In genomic region chr5:81247441-81247972, GRCh38 we compare ENCODE assay signal across 14 cellular contexts. TPM values are rescaled to one million over a fixed set of nuclear protein-coding genes. Genes with fewer than 3 reads are reported as not detected.
DNase-seq lines count a peak whose midpoint lies in the region; ATAC-seq, FAIRE-seq and TF ChIP-seq lines count a peak whose summit lies in the region.
"Had no signal": no experiment of that assay in that cellular context is flagged by ENCODE, and none has a peak within 500 bp of the region (broad histone marks: within the 10 kb centered on the region; RNA-seq: fewer than 3 reads in every experiment).

No MANE protein-coding gene starts in this region.

- H3K36me3 Mint-ChIP-seq in activated naive CD4-positive, alpha-beta T cell treated with anti-CD3 and anti-CD28 coated beads, Interleukin-2, amount 50 U/mL, for 72 hours = peaks cover 0 to 12% of the 10 kb centered on the region in 2 donors

- WGBS in hepatocyte (ENCODE audit: low lambda C conversion rate, missing lambda C conversion rate) = 62% methylated on average over 3 of the region's 3 CpGs
- WGBS in HepG2 (ENCODE audit: low lambda C conversion rate) = 93% methylated on average over 3 of the region's 3 CpGs

- H4K20me1 ChIP-seq in hepatocyte (ENCODE audit: insufficient read depth, poor library complexity, severe bottlenecking) = no peaks in the 10 kb centered on the region
- no peaks in the 10 kb centered on the region for H4K20me1 ChIP-seq in HepG2 (ENCODE audit: insufficient read depth, low read length)

- H3K4me3 ChIP-seq in hepatocyte (no peak overlapping the region), skeletal muscle tissue (ENCODE audit: low read length in 3 of 3) (no peak overlapping the region), HepG2 (replicated peaks in 1 of 3; ENCODE audit: insufficient read depth in 1 of 3, low read depth in 2 of 3, low read length in 3 of 3) (no peak overlapping the region)

- H3K79me2 ChIP-seq in hepatocyte = no peaks in the 10 kb centered on the region
- no peaks in the 10 kb centered on the region for H3K79me2 ChIP-seq in HepG2 (ENCODE audit: insufficient read depth, low read length)

- POLR2A ChIA-PET in HepG2 (lab: Yijun Ruan, JAX) = no interaction called here

- no peak for FAIRE-seq in H54 (lab: Jason Lieb, UNC)
- FAIRE-seq in HepG2 (lab: Jason Lieb, UNC) = no peak

- no peaks in the 10 kb centered on the region for H3K9me2 ChIP-seq in hepatocyte (replicated peaks; ENCODE audit: insufficient read depth)

- TF ChIP-seq EP300 in HepG2 (IDR thresholded peaks at IDR 0.05; ENCODE audit: low read depth in 2 of 2, low read length in 2 of 2) (no peak), HepG2 (CRISPR knock-in tag; IDR thresholded peaks at IDR 0.05; ENCODE audit: borderline replicate concordance) (no peak)

- peaks cover 0 to 5% of the 10 kb centered on the region in 2 donors for H3K9me3 Mint-ChIP-seq in activated naive CD4-positive, alpha-beta T cell treated with anti-CD3 and anti-CD28 coated beads, Interleukin-2, amount 50 U/mL, for 72 hours

- TF ChIP-seq RAD21 in HepG2 (CRISPR knock-in tag; IDR thresholded peaks at IDR 0.05) = no peak

- H2AFZ ChIP-seq in hepatocyte (no peak overlapping the region), HepG2 (ENCODE audit: low read length) (no peak overlapping the region)

- DNase-seq in H54 (ENCODE audit: insufficient read length, low spot score) = peak; percentile 25
- DNase-seq in amniotic epithelial cell (ENCODE audit: low read depth) = peak; percentile 74
- DNase-seq in hepatocyte (ENCODE audit: low spot score) = no peak
- no peak for DNase-seq in HepG2 (ENCODE audit: low spot score)
- DNase-seq in UCSD-AML1 (lab: John Stamatoyannopoulos, UW; ENCODE audit: unreplicated experiment) = no peak
- DNase-seq in activated naive CD4-positive, alpha-beta T cell treated with anti-CD3 and anti-CD28 coated beads, Interleukin-2, amount 50 U/mL, for 72 hours (ENCODE audit: low spot score in 2 of 2) = no peak
- DNase-seq: activated CD8-positive, alpha-beta memory T cell treated with anti-CD3 and anti-CD28 coated beads for 24 hours; glutamatergic neuron; naive B cell; NCI-H446 treated with DMSO at 0.1 percent for 48 hours; SW 1271 had no signal

- TF ChIP-seq CTCF in hepatocyte (IDR thresholded peaks at IDR 0.05; ENCODE audit: poor library complexity) (no peak), HepG2 (CRISPR knock-in tag; IDR thresholded peaks at IDR 0.05) (no peak)

- CTCF ChIA-PET in HepG2 (lab: Yijun Ruan, JAX; ENCODE audit: low intra/inter-chr PET ratio, low total read pairs) = no interaction called here

- no peaks in the 10 kb centered on the region for H3K27me3 ChIP-seq in hepatocyte
- H3K27me3 ChIP-seq in skeletal muscle tissue (ENCODE audit: control insufficient read depth in 3 of 3, insufficient read depth in 3 of 3, low read length in 3 of 3) = no peaks in the 10 kb centered on the region
- no peaks in the 10 kb centered on the region for H3K27me3 ChIP-seq in HepG2 (ENCODE audit: control insufficient read depth in 1 of 2, insufficient read depth in 2 of 2, low read length in 2 of 2)

- H3K27ac ChIP-seq in hepatocyte (peak overlapping the region; percentile 67), skeletal muscle tissue (ENCODE audit: low read depth, low read length) (peak overlapping the region; percentile 16), HepG2 (ENCODE audit: extremely low read length, insufficient read depth, low read length) (no peak overlapping the region)

- ATAC-seq in HepG2 (no peak), GM18519 (IDR thresholded peaks at IDR 0.05; ENCODE audit: low FRiP score, unreplicated experiment) (no peak)
- no peak for ATAC-seq in activated naive CD4-positive, alpha-beta T cell treated with anti-CD3 and anti-CD28 coated beads, Interleukin-2, amount 50 U/mL, for 72 hours

- H3K4me1 ChIP-seq in hepatocyte (ENCODE audit: insufficient read depth) (peaks cover 32% of the 10 kb centered on the region), skeletal muscle tissue (ENCODE audit: control insufficient read depth in 3 of 3, insufficient read depth in 3 of 3, low read length in 3 of 3) (peaks cover 56 to 88% (median 80%) of the 10 kb centered on the region in 3 donors), HepG2 (ENCODE audit: insufficient read depth, low read length) (no peaks in the 10 kb centered on the region)

- no peak overlapping the region for H3K27ac Mint-ChIP-seq in activated naive CD4-positive, alpha-beta T cell treated with anti-CD3 and anti-CD28 coated beads, Interleukin-2, amount 50 U/mL, for 72 hours

- TF ChIP-seq POLR2A in H54 (IDR thresholded peaks at IDR 0.05; ENCODE audit: low read depth, low read length) (no peak), HepG2 (IDR thresholded peaks at IDR 0.05; ENCODE audit: insufficient read depth in 1 of 2, low read depth in 2 of 2, low read length in 2 of 2) (no peak)

- H3K36me3 ChIP-seq in hepatocyte (replicated peaks; ENCODE audit: insufficient read depth, low read depth) (no peaks in the 10 kb centered on the region), skeletal muscle tissue (ENCODE audit: control insufficient read depth in 3 of 3, insufficient read depth in 3 of 3, low read length in 3 of 3) (peaks cover 16 to 23% (median 20%) of the 10 kb centered on the region in 3 donors), HepG2 (replicated peaks in 1 of 2; ENCODE audit: control insufficient read depth in 1 of 2, insufficient read depth in 2 of 2, low read length in 2 of 2) (peaks cover 0 to 5% of the 10 kb centered on the region in 2 experiments; a peak in 1 of 5 replicates)

- in situ Hi-C loops in HepG2 (cut with HindIII; ENCODE audit: extremely low pct_ligation_motif_present, low pct_unique_long_range_greater_than_20kb) = no loop called here

- H3K9me3 ChIP-seq in hepatocyte (ENCODE audit: low read depth) (no peaks in the 10 kb centered on the region), skeletal muscle tissue (ENCODE audit: control insufficient read depth in 3 of 3, low read length in 3 of 3) (no peaks in the 10 kb centered on the region), HepG2 (ENCODE audit: low read length) (no peaks in the 10 kb centered on the region)

- no TSS peak for BruUV-seq in HepG2 (replicated peaks; lab: Mats Ljungman, UMichigan)

- no peak overlapping the region for H3K4me2 ChIP-seq in hepatocyte
- H3K4me2 ChIP-seq in HepG2 (ENCODE audit: low read depth, low read length) = no peak overlapping the region

- intact Hi-C loops in HepG2 (cut with micrococcal nuclease; ENCODE audit: unreplicated experiment) = no loop called here

- no peak overlapping the region for H3K9ac ChIP-seq in skeletal muscle tissue (ENCODE audit: low read depth in 1 of 3, low read length in 3 of 3)
- no peak overlapping the region for H3K9ac ChIP-seq in HepG2 (ENCODE audit: insufficient read depth, low read depth, low read length)

RNA-seq across cellular contexts. Expression of gene CKMT2, which starts 14.4 kb away (rescaled TPM):
- 5.0 and 5.5 TPM in 2 replicates for total RNA-seq in hepatocyte
- 5.3 and 7.8 TPM in 2 replicates for polyA plus RNA-seq in hepatocyte
- 92.9 TPM for total RNA-seq in skeletal muscle tissue
- 0.69 and 1.2 TPM in 2 replicates for total RNA-seq in HepG2 (2016; rRNA removed; fragmentation: Illumina TruSeq; extraction: Trizol)
- 0.26 and 0.40 TPM in 2 replicates for total RNA-seq in HepG2 (2016; cell fraction: cytosol; rRNA removed; fragmentation: Illumina TruSeq; extraction: Trizol; ENCODE audit: low read depth)
- total RNA-seq in HepG2 (2016; cell fraction: insoluble cytoplasmic fraction; rRNA removed; fragmentation: Illumina TruSeq; extraction: Trizol) = 0.86 and 2.7 TPM in 2 replicates
- 0.34 TPM in 1 of 2 replicates, not detected in the other for total RNA-seq in HepG2 (2016; cell fraction: membrane; rRNA removed; fragmentation: Illumina TruSeq; extraction: Trizol)
- 1.6 and 2.3 TPM in 2 replicates for total RNA-seq in HepG2 (2016; cell fraction: nucleus; rRNA removed; fragmentation: Illumina TruSeq; extraction: Trizol)
- 8.8 and 11.5 TPM in 2 replicates for polyA plus RNA-seq in HepG2 (2011; rRNA removed)
- 5.2 and 9.5 TPM in 2 replicates for polyA plus RNA-seq in HepG2 (2011; cell fraction: cytosol; rRNA removed)
- polyA plus RNA-seq in HepG2 (2011; cell fraction: nucleus; rRNA removed) = 37.6 and 43.4 TPM in 2 replicates
- 2.9 and 3.0 TPM in 2 replicates for polyA plus RNA-seq in HepG2 (2012)
- polyA plus RNA-seq in HepG2 (2016; cell fraction: cytosol; fragmentation: Illumina TruSeq; extraction: Trizol; ENCODE audit: low read depth) = not detected in 2 replicates
- 0.56 and 0.89 TPM in 2 replicates for polyA plus RNA-seq in HepG2 (2016; cell fraction: insoluble cytoplasmic fraction; fragmentation: Illumina TruSeq; extraction: Trizol; ENCODE audit: low read depth)
- 0.26 and 0.47 TPM in 2 replicates for polyA plus RNA-seq in HepG2 (2016; cell fraction: membrane; fragmentation: Illumina TruSeq; extraction: Trizol; ENCODE audit: low read depth)
- 1.3 and 1.8 TPM in 2 replicates for polyA plus RNA-seq in HepG2 (2016; cell fraction: nucleus; fragmentation: Illumina TruSeq; extraction: Trizol; ENCODE audit: insufficient read depth, low read depth)
- 23.5 TPM in 1 of 2 replicates, not detected in the other for polyA minus RNA-seq in HepG2 (2011; rRNA and poly(A)+ RNA removed; ENCODE audit: low replicate concordance)
- 5.5 and 5.6 TPM in 2 replicates for polyA minus RNA-seq in HepG2 (2011; cell fraction: cytosol; rRNA and poly(A)+ RNA removed)
- 15.1 and 15.5 TPM in 2 replicates for polyA minus RNA-seq in HepG2 (2011; cell fraction: nucleus; rRNA and poly(A)+ RNA removed)
- total RNA-seq in activated naive CD4-positive, alpha-beta T cell treated with anti-CD3 and anti-CD28 coated beads, Interleukin-2, amount 50 U/mL, for 72 hours = under 1 TPM in 1 of 2 donors, not detected in 1; 0.51 TPM
- total RNA-seq: Daoy had no signal

RNA-seq across cellular contexts. Expression of gene ZCCHC9, which starts 53.9 kb away (rescaled TPM):
- total RNA-seq in hepatocyte (33.7 and 35.2 TPM in 2 replicates), skeletal muscle tissue (16.2 TPM), HepG2 (2016; rRNA removed; fragmentation: Illumina TruSeq; extraction: Trizol) (52.5 and 70.7 TPM in 2 replicates)
- polyA plus RNA-seq in hepatocyte (22.8 and 28.2 TPM in 2 replicates), HepG2 (2011; rRNA removed) (20.1 and 28.7 TPM in 2 replicates)
- 25.2 and 26.8 TPM in 2 replicates for total RNA-seq in HepG2 (2016; cell fraction: cytosol; rRNA removed; fragmentation: Illumina TruSeq; extraction: Trizol; ENCODE audit: low read depth)
- total RNA-seq in HepG2 (2016; cell fraction: insoluble cytoplasmic fraction; rRNA removed; fragmentation: Illumina TruSeq; extraction: Trizol) = 52.8 and 69.9 TPM in 2 replicates
- 46.9 and 48.3 TPM in 2 replicates for total RNA-seq in HepG2 (2016; cell fraction: membrane; rRNA removed; fragmentation: Illumina TruSeq; extraction: Trizol)
- total RNA-seq in HepG2 (2016; cell fraction: nucleus; rRNA removed; fragmentation: Illumina TruSeq; extraction: Trizol) = 26.3 and 28.6 TPM in 2 replicates
- polyA plus RNA-seq in HepG2 (2011; cell fraction: cytosol; rRNA removed) = 10.2 and 15.7 TPM in 2 replicates
- 7.6 and 12.3 TPM in 2 replicates for polyA plus RNA-seq in HepG2 (2011; cell fraction: nucleus; rRNA removed)
- polyA plus RNA-seq in HepG2 (2012) = 29.6 and 38.6 TPM in 2 replicates
- polyA plus RNA-seq in HepG2 (2016; cell fraction: cytosol; fragmentation: Illumina TruSeq; extraction: Trizol; ENCODE audit: low read depth) = 26.9 and 35.4 TPM in 2 replicates
- 89.5 and 100 TPM in 2 replicates for polyA plus RNA-seq in HepG2 (2016; cell fraction: insoluble cytoplasmic fraction; fragmentation: Illumina TruSeq; extraction: Trizol; ENCODE audit: low read depth)
- polyA plus RNA-seq in HepG2 (2016; cell fraction: membrane; fragmentation: Illumina TruSeq; extraction: Trizol; ENCODE audit: low read depth) = 41.3 and 43.4 TPM in 2 replicates
- 57.8 and 58.2 TPM in 2 replicates for polyA plus RNA-seq in HepG2 (2016; cell fraction: nucleus; fragmentation: Illumina TruSeq; extraction: Trizol; ENCODE audit: insufficient read depth, low read depth)
- 3.6 and 4.8 TPM in 2 replicates for polyA minus RNA-seq in HepG2 (2011; rRNA and poly(A)+ RNA removed; ENCODE audit: low replicate concordance)
- polyA minus RNA-seq in HepG2 (2011; cell fraction: cytosol; rRNA and poly(A)+ RNA removed) = 9.1 and 10.1 TPM in 2 replicates
- polyA minus RNA-seq in HepG2 (2011; cell fraction: nucleus; rRNA and poly(A)+ RNA removed) = 15.5 and 19.0 TPM in 2 replicates
- 10 to 100 TPM; 27.6 to 38.6 TPM for total RNA-seq in activated naive CD4-positive, alpha-beta T cell treated with anti-CD3 and anti-CD28 coated beads, Interleukin-2, amount 50 U/mL, for 72 hours

Comparison
In these comparisons a context has a peak if more than half of its experiments do, and no peak if none do; other contexts are left out.
1. DNase-seq: peak in H54 (single experiment) and amniotic epithelial cell (single experiment); none in hepatocyte (single experiment), HepG2 (single experiment), UCSD-AML1 (single experiment) and activated naive CD4-positive, alpha-beta T cell treated with anti-CD3 and anti-CD28 coated beads, Interleukin-2, amount 50 U/mL, for 72 hours (0 of 2).
2. RNA of gene CKMT2, which starts 14.4 kb away (total RNA-seq): 92.9 TPM in skeletal muscle tissue (single experiment); 5.0 to 5.5 TPM in hepatocyte, 0.26 to 2.7 TPM in HepG2 and 0.51 TPM in activated naive CD4-positive, alpha-beta T cell treated with anti-CD3 and anti-CD28 coated beads, Interleukin-2, amount 50 U/mL, for 72 hours; every median in the first group is over 10 times any median in the second.